1 cellular context compared by ENCODE assay signal in genomic region chr17:41801374-41802062, GRCh38.
TF ChIP-seq lines count a peak whose summit lies in the region.

No MANE protein-coding gene starts in this region.

TF ChIP-seq in HEK293, 187 proteins besides CTCF, POLR2A, EP300 and RAD21 (continued from another document):
- TF ChIP-seq ZFP37 (tag by site-specific recombination; IDR thresholded peaks at IDR 0.05) (0 out of 2 replicates have a peak, but pooled peaks have one; percentile 30), ZNF692 (tag by site-specific recombination; IDR thresholded peaks at IDR 0.05) (peak; percentile 46; the same call in 1 of the 2 replicates), MZF1 (tag by site-specific recombination; IDR thresholded peaks at IDR 0.05; ENCODE audit: borderline replicate concordance) (no peak), ZBTB8A (tag by site-specific recombination; IDR thresholded peaks at IDR 0.05) (peak; percentile 29; the same call in 1 of the 2 replicates), ZSCAN30 (tag by site-specific recombination; IDR thresholded peaks at IDR 0.05) (peak; percentile 84; the same call in 1 of the 2 replicates), ZNF654 (tag by site-specific recombination; IDR thresholded peaks at IDR 0.05; ENCODE audit: low read depth) (peak; percentile 74), ZNF837 (tag by site-specific recombination; IDR thresholded peaks at IDR 0.05) (no peak), SP7 (tag by site-specific recombination; IDR thresholded peaks at IDR 0.05) (peak; percentile 84), TRIM28 (IDR thresholded peaks at IDR 0.05; ENCODE audit: borderline replicate concordance, low read length) (0 out of 2 replicates have a peak, but pooled peaks have one; percentile 17), GLIS1 (tag by site-specific recombination; IDR thresholded peaks at IDR 0.05) (peak; percentile 51), KLF1 (tag by site-specific recombination; IDR thresholded peaks at IDR 0.05) (peak; percentile 73; the same call in 1 of the 2 replicates), ZNF324 (tag by site-specific recombination; IDR thresholded peaks at IDR 0.05) (peak; percentile 66; the same call in 1 of the 2 replicates), ZNF433 (tag by site-specific recombination; IDR thresholded peaks at IDR 0.05; ENCODE audit: low read depth) (no peak), ZNF600 (tag by site-specific recombination; IDR thresholded peaks at IDR 0.05) (0 out of 2 replicates have a peak, but pooled peaks have one; percentile 13), ZFHX2 (tag by site-specific recombination; conservative IDR thresholded peaks at IDR 0.05) (peak; percentile 78), PRDM2 (tag by site-specific recombination; IDR thresholded peaks at IDR 0.05; ENCODE audit: borderline replicate concordance) (no peak), ZNF366 (tag by site-specific recombination; conservative IDR thresholded peaks at IDR 0.05) (0 out of 2 replicates have a peak, but pooled peaks have one; percentile 30), ZNF501 (tag by site-specific recombination; IDR thresholded peaks at IDR 0.05) (0 out of 2 replicates have a peak, but pooled peaks have one; percentile 17), ZNF645 (tag by site-specific recombination; IDR thresholded peaks at IDR 0.05) (no peak), ZSCAN4 (tag by site-specific recombination; IDR thresholded peaks at IDR 0.05) (0 out of 2 replicates have a peak, but pooled peaks have one; percentile 21), ZBTB21 (tag by site-specific recombination; IDR thresholded peaks at IDR 0.05) (peak; percentile 34; the same call in 1 of the 2 replicates), ZNF791 (tag by site-specific recombination; IDR thresholded peaks at IDR 0.05) (no peak), GLI2 (tag by site-specific recombination; IDR thresholded peaks at IDR 0.05; ENCODE audit: borderline replicate concordance, low read depth) (no peak)
